In the genomic region with DNA sequence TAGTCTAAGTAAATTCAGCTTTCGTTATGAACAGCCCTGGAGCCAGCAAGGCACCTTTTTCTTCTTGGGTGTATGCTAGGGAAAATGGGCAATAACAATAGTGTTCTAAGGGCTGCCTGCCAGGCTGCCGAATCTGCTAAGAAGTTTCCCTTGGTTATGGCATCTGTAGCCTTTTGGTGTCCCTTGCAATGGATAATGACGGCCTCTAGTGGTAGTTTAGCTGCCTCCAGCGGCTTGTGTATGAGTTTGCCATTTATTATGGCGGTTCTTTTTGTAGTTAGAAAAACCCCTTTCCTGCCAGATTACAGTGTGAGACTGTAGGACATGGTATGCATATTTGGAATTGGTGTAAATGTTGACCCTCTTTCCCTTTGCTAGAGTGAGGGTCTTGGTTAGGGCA, we compare ENCODE assay signal across 1 cellular context.
TF ChIP-seq lines count a peak whose summit lies in the region.

No MANE protein-coding gene starts in this region.

TF ChIP-seq in H1, 55 proteins besides CTCF, POLR2A, EP300 and RAD21:
- no peak for TF ChIP-seq TEAD4 (IDR thresholded peaks at IDR 0.05; ENCODE audit: low read depth, low read length)
- no peak for TF ChIP-seq GTF2F1 (IDR thresholded peaks at IDR 0.05; ENCODE audit: borderline replicate concordance, low read depth, low read length)
- no peak for TF ChIP-seq EGR1 (IDR thresholded peaks at IDR 0.05; ENCODE audit: borderline replicate concordance, low read depth, low read length)
- TF ChIP-seq POU5F1 (IDR thresholded peaks at IDR 0.05; ENCODE audit: low read depth, low read length) = no peak
- TF ChIP-seq SP2 (IDR thresholded peaks at IDR 0.05; ENCODE audit: low read length) = no peak
- TF ChIP-seq HDAC6 (IDR thresholded peaks at IDR 0.05; ENCODE audit: low read depth, low read length) = no peak
